8 cellular contexts compared by ENCODE assay signal in genomic region chr1:202553078-202553477, GRCh38.
DNase-seq lines count a peak whose midpoint lies in the region; TF ChIP-seq lines count a peak whose summit lies in the region.
"Not testable (repeated sequence)": the region's sequence is repeated elsewhere in the genome, so short reads cannot be mapped to it uniquely, and the experiment has no call there.

No MANE protein-coding gene starts in this region.

- not testable (repeated sequence) for TF ChIP-seq EP300 in stomach (IDR thresholded peaks at IDR 0.05)

- H3K36me3 ChIP-seq in DOHH2 (ENCODE audit: control insufficient read depth, low read length); SK-N-MC (ENCODE audit: insufficient read depth, low read length); brain microvascular endothelial cell (replicated peaks); prostate gland; stomach; uterus: not testable (repeated sequence)
- H3K36me3 ChIP-seq in cardiac muscle cell: peaks cover 11% of the 10 kb centered on the region

- H3K4me1 Mint-ChIP-seq in mesothelial cell of epicardium: peaks cover 41% of the 10 kb centered on the region

- H3F3A ChIP-seq in DOHH2 (ENCODE audit: control insufficient read depth, insufficient read depth): not testable (repeated sequence)

- in situ Hi-C loops in brain microvascular endothelial cell (cut with HindIII; ENCODE audit: low pct_ligation_motif_present, low sequenced_read_pairs): not testable (repeated sequence)

- not testable (repeated sequence) for H3K27me3 Mint-ChIP-seq in mesothelial cell of epicardium (ENCODE audit: low read depth)

- intact Hi-C loops in prostate gland (cut with DNase I); stomach (cut with DNase I; ENCODE audit: low total_unique reads); uterus (cut with DNase I; ENCODE audit: low total_unique reads): not testable (repeated sequence)

- H3K4me2 ChIP-seq in DOHH2 (ENCODE audit: low read length): peak overlapping the region; percentile 59

- H3K4me1 ChIP-seq in DOHH2 (ENCODE audit: control insufficient read depth, low read length) (peaks cover 14% of the 10 kb centered on the region), cardiac muscle cell (ENCODE audit: low read depth) (peaks cover 23% of the 10 kb centered on the region), stomach (peaks cover 8 to 80% (median 46%) of the 10 kb centered on the region in 4 donors)
- H3K4me1 ChIP-seq in prostate gland (replicated peaks); uterus: not testable (repeated sequence)

- TF ChIP-seq CTCF in DOHH2 (IDR thresholded peaks at IDR 0.05; ENCODE audit: low read depth, low read length, poor library complexity, severe bottlenecking); brain microvascular endothelial cell (IDR thresholded peaks at IDR 0.05; ENCODE audit: low read depth, low read length, missing control alignments); cardiac muscle cell (IDR thresholded peaks at IDR 0.05; ENCODE audit: low read depth, low read length); mesothelial cell of epicardium (IDR thresholded peaks at IDR 0.05; ENCODE audit: unreplicated experiment); prostate gland (IDR thresholded peaks at IDR 0.05); stomach (IDR thresholded peaks at IDR 0.05); uterus (IDR thresholded peaks at IDR 0.05): not testable (repeated sequence)

- H3K9me3 ChIP-seq in DOHH2 (ENCODE audit: control insufficient read depth, insufficient read depth, low read length); SK-N-MC (ENCODE audit: low read depth, low read length); cardiac muscle cell (ENCODE audit: low read depth); prostate gland; stomach; uterus: not testable (repeated sequence)

- not testable (repeated sequence) for H3K9ac ChIP-seq in SK-N-MC (ENCODE audit: insufficient read length)

- peak overlapping the region; percentile 33; the same call in 1 of the 2 replicates for H3K4me3 ChIP-seq in DOHH2 (ENCODE audit: low read length)
- peak overlapping the region; percentile 33; the same call in 1 of the 2 replicates for H3K4me3 ChIP-seq in SK-N-MC
- not testable (repeated sequence) for H3K4me3 ChIP-seq in brain microvascular endothelial cell (ENCODE audit: low read depth, low read length); cardiac muscle cell; prostate gland; stomach; uterus

- 67% methylated on average over 1 of the region's 1 CpG for WGBS in prostate gland
- 63 to 93% (median 83%) methylated on average over 1 of the region's 1 CpG for WGBS in stomach, 5 donors

- not testable (repeated sequence) for H3K9me2 ChIP-seq in DOHH2 (replicated peaks; ENCODE audit: control insufficient read depth, low read length)

- DNase-seq in SK-N-MC (ENCODE audit: low read depth, low spot score); brain microvascular endothelial cell; cardiac muscle cell (ENCODE audit: low read depth in 1 of 2, low spot score in 1 of 2); mesothelial cell of epicardium (ENCODE audit: low spot score in 2 of 2, unreplicated experiment in 2 of 2); prostate gland (ENCODE audit: low spot score); stomach; uterus: not testable (repeated sequence)

- H3K4me3 Mint-ChIP-seq in mesothelial cell of epicardium: not testable (repeated sequence)

- not testable (repeated sequence) for TF ChIP-seq POLR2A in prostate gland (IDR thresholded peaks at IDR 0.05); stomach (IDR thresholded peaks at IDR 0.05); uterus (IDR thresholded peaks at IDR 0.05)

- not testable (repeated sequence) for H4K20me1 ChIP-seq in DOHH2 (ENCODE audit: control insufficient read depth, insufficient read depth, low read depth, low read length)

- H3K27ac ChIP-seq in DOHH2 (ENCODE audit: low read depth, low read length): not testable (repeated sequence)
- H3K27ac ChIP-seq in SK-N-MC (peak overlapping the region; percentile 87), brain microvascular endothelial cell (peak overlapping the region; percentile 70), cardiac muscle cell (peak overlapping the region; percentile 80), prostate gland (peak overlapping the region; percentile 24 to 41), stomach (peak overlapping the region in 4 of 5 donors; percentile 58 to 79 (median 74)), uterus (peak overlapping the region; percentile 71 to 99)

- not testable (repeated sequence) for H3K36me3 Mint-ChIP-seq in mesothelial cell of epicardium

- not testable (repeated sequence) for H3K27me3 ChIP-seq in DOHH2 (ENCODE audit: control insufficient read depth, low read length); brain microvascular endothelial cell (replicated peaks); cardiac muscle cell; prostate gland (replicated peaks; ENCODE audit: insufficient read depth); stomach; uterus

- peak overlapping the region; percentile 84 for H3K27ac Mint-ChIP-seq in mesothelial cell of epicardium

- H3K79me2 ChIP-seq in DOHH2 (ENCODE audit: control insufficient read depth, low read length): not testable (repeated sequence)

- H3K9me3 Mint-ChIP-seq in mesothelial cell of epicardium: not testable (repeated sequence)
